Comparison of ENCODE assay signal across 9 cellular contexts in genomic region chr19:2058570-2059421, GRCh38. TPM values are rescaled to one million over a fixed set of nuclear protein-coding genes. Genes with fewer than 3 reads are reported as not detected.
DNase-seq lines count a peak whose midpoint lies in the region; ATAC-seq and TF ChIP-seq lines count a peak whose summit lies in the region.
"Had no signal": no experiment of that assay in that cellular context is flagged by ENCODE, and none has a peak within 500 bp of the region (broad histone marks: within the 10 kb centered on the region; RNA-seq: fewer than 3 reads in every experiment).

No MANE protein-coding gene starts in this region.

- DNase-seq in cardiac muscle cell (ENCODE audit: low read depth in 1 of 2, low spot score in 1 of 2) = no peak
- no peak for DNase-seq in cardiac septum (ENCODE audit: low spot score)
- no peak for DNase-seq in central memory CD8-positive, alpha-beta T cell (ENCODE audit: low spot score in 2 of 2)
- no peak for DNase-seq in natural killer cell
- DNase-seq in vagina (ENCODE audit: extremely low spot score in 2 of 2) = no peak
- DNase-seq in HuH-7.5 (ENCODE audit: low spot score) = no peak
- no peak for DNase-seq in DMS153 treated with DMSO at 0.1 percent for 48 hours (lab: John Stamatoyannopoulos, UW; ENCODE audit: unreplicated experiment)
- no peak for DNase-seq in hypothalamus (lab: John Stamatoyannopoulos, UW)

- ATAC-seq in central memory CD8-positive, alpha-beta T cell (replicated peaks; ENCODE audit: extremely low read depth, poor library complexity, severe bottlenecking) = no peak
- ATAC-seq in natural killer cell = no peak

- intact Hi-C loops in cardiac septum (cut with DNase I) (no loop called here), natural killer cell (cut with micrococcal nuclease) (no loop called here), vagina (cut with DNase I) (no loop called here)

- TF ChIP-seq CTCF in cardiac muscle cell (IDR thresholded peaks at IDR 0.05; ENCODE audit: low read depth, low read length) (no peak), natural killer cell (IDR thresholded peaks at IDR 0.05) (no peak), vagina (IDR thresholded peaks at IDR 0.05) (no peak)

- TF ChIP-seq POLR2A in vagina (IDR thresholded peaks at IDR 0.05) = no peak

- peak overlapping the region; percentile 99 for H3K27ac ChIP-seq in cardiac muscle cell
- peak overlapping the region; percentile 99 for H3K27ac ChIP-seq in vagina
- H3K27ac ChIP-seq: KMS-11 had no signal

- H3K9me3 ChIP-seq in cardiac muscle cell (ENCODE audit: low read depth) = no peaks in the 10 kb centered on the region
- no peaks in the 10 kb centered on the region for H3K9me3 ChIP-seq in vagina

- H3K4me1 Mint-ChIP-seq in central memory CD8-positive, alpha-beta T cell = peaks cover 35% of the 10 kb centered on the region
- H3K4me1 Mint-ChIP-seq in natural killer cell = peaks cover 8 to 38% of the 10 kb centered on the region in 2 donors

- H3K4me1 ChIP-seq in cardiac muscle cell (ENCODE audit: low read depth) = peaks cover 25% of the 10 kb centered on the region
- peaks cover 82% of the 10 kb centered on the region for H3K4me1 ChIP-seq in vagina

- H3K27me3 Mint-ChIP-seq in central memory CD8-positive, alpha-beta T cell = no peaks in the 10 kb centered on the region
- no peaks in the 10 kb centered on the region for H3K27me3 Mint-ChIP-seq in natural killer cell (ENCODE audit: low read depth in 2 of 2)

- peak overlapping the region; percentile 31 for H3K4me3 Mint-ChIP-seq in central memory CD8-positive, alpha-beta T cell
- H3K4me3 Mint-ChIP-seq in natural killer cell = peak overlapping the region; percentile 66

- H3K27me3 ChIP-seq in cardiac muscle cell (no peaks in the 10 kb centered on the region), vagina (no peaks in the 10 kb centered on the region)

- H3K36me3 Mint-ChIP-seq in central memory CD8-positive, alpha-beta T cell (ENCODE audit: insufficient read depth) = peaks cover 11% of the 10 kb centered on the region
- no peaks in the 10 kb centered on the region for H3K36me3 Mint-ChIP-seq in natural killer cell

- peak overlapping the region; percentile 41 for H3K27ac Mint-ChIP-seq in central memory CD8-positive, alpha-beta T cell (ENCODE audit: low read depth)
- H3K27ac Mint-ChIP-seq in natural killer cell = peak overlapping the region; percentile 51 to 63

- no peaks in the 10 kb centered on the region for H3K9me3 Mint-ChIP-seq in central memory CD8-positive, alpha-beta T cell
- H3K9me3 Mint-ChIP-seq in natural killer cell = no peaks in the 10 kb centered on the region

- H3K4me3 ChIP-seq in cardiac muscle cell = no peak overlapping the region
- H3K4me3 ChIP-seq in vagina = no peak overlapping the region

- H3K36me3 ChIP-seq in cardiac muscle cell (no peaks in the 10 kb centered on the region), vagina (no peaks in the 10 kb centered on the region)

RNA-seq across cellular contexts. Expression of gene MKNK2, which starts 7.8 kb away (rescaled TPM):
- total RNA-seq in cardiac muscle cell (72.5 and 76.6 TPM in 2 replicates), cardiac septum (122 TPM), natural killer cell (100 to 1,000 TPM; 259 to 389 (median 322) TPM), vagina (185 TPM)
- polyA plus RNA-seq in cardiac muscle cell = 72.8 and 87.2 TPM in 2 replicates

RNA-seq across cellular contexts. Expression of gene MOB3A, which starts 37.3 kb away (rescaled TPM):
- 15.1 and 17.4 TPM in 2 replicates for total RNA-seq in cardiac muscle cell
- polyA plus RNA-seq in cardiac muscle cell = 21.6 and 22.0 TPM in 2 replicates
- total RNA-seq in cardiac septum = 17.0 TPM
- 100 to 1,000 TPM; 239 to 314 (median 246) TPM for total RNA-seq in natural killer cell
- total RNA-seq in vagina = 50.6 TPM

RNA-seq across cellular contexts. Expression of gene IZUMO4, which starts 37.9 kb away (rescaled TPM):
- 10.5 and 11.6 TPM in 2 replicates for total RNA-seq in cardiac muscle cell
- 2.6 and 4.9 TPM in 2 replicates for polyA plus RNA-seq in cardiac muscle cell
- total RNA-seq in cardiac septum = 4.3 TPM
- total RNA-seq in natural killer cell = 1 to 10 TPM; 3.3 to 7.6 (median 7.1) TPM
- 7.9 TPM for total RNA-seq in vagina

RNA-seq across cellular contexts. Expression of gene BTBD2, which starts 43.3 kb away (rescaled TPM):
- total RNA-seq in cardiac muscle cell (133 and 155 TPM in 2 replicates), cardiac septum (60.5 TPM), natural killer cell (10 to 100 TPM; 47.6 to 57.0 (median 53.4) TPM), vagina (81.5 TPM)
- polyA plus RNA-seq in cardiac muscle cell = 126 and 149 TPM in 2 replicates
